Comparison of ENCODE assay signal across 9 cellular contexts in genomic region chr11:78140392-78141077, GRCh38. TPM values are rescaled to one million over a fixed set of nuclear protein-coding genes. Genes with fewer than 3 reads are reported as not detected.
DNase-seq lines count a peak whose midpoint lies in the region; ATAC-seq and TF ChIP-seq lines count a peak whose summit lies in the region.
"Had no signal": no experiment of that assay in that cellular context is flagged by ENCODE, and none has a peak within 500 bp of the region (broad histone marks: within the 10 kb centered on the region; RNA-seq: fewer than 3 reads in every experiment).

No MANE protein-coding gene starts in this region.

- H3K4me1 ChIP-seq in liver (ENCODE audit: control insufficient read depth in 4 of 4, insufficient read depth in 4 of 4, low read length in 3 of 4), result peaks cover 0 to 16% (median 12%) of the 10 kb centered on the region in 4 donors

- H3K4me3 Mint-ChIP-seq in stimulated activated naive CD8-positive, alpha-beta T cell treated with anti-CD3 and anti-CD28 coated beads, Interleukin-15, Interleukin-2, amounts not matched to agents 100 ng/mL and 50 ng/mL, for 24 hours, result peak overlapping the region; percentile 91

- no peak overlapping the region for H3K27ac ChIP-seq in liver (ENCODE audit: low read depth in 1 of 2, low read length in 2 of 2)

- H3K27me3 Mint-ChIP-seq in stimulated activated naive CD8-positive, alpha-beta T cell treated with anti-CD3 and anti-CD28 coated beads, Interleukin-15, Interleukin-2, amounts not matched to agents 100 ng/mL and 50 ng/mL, for 24 hours, result no peaks in the 10 kb centered on the region

- no peak for ATAC-seq in stimulated activated naive CD8-positive, alpha-beta T cell treated with anti-CD3 and anti-CD28 coated beads, Interleukin-15, Interleukin-2, amounts not matched to agents 100 U/mL and 50 U/mL, for 24 hours
- peak; percentile 26 to 36 for ATAC-seq in activated naive CD4-positive, alpha-beta T cell treated with anti-CD3 and anti-CD28 coated beads, Interleukin-2, amount 50 U/mL, for 72 hours
- no peak for ATAC-seq in GM19467 (IDR thresholded peaks at IDR 0.05; ENCODE audit: unreplicated experiment)

- H3K36me3 ChIP-seq in liver (ENCODE audit: control insufficient read depth in 4 of 4, insufficient read depth in 3 of 4, low read depth in 1 of 4, low read length in 3 of 4), result peaks cover 0 to 4% (median 2%) of the 10 kb centered on the region in 4 donors

- H3K4me3 ChIP-seq in liver (ENCODE audit: low read depth in 1 of 3, low read length in 3 of 3), result peak overlapping the region; percentile 5 to 83 (median 78)

- no peaks in the 10 kb centered on the region for H3K9me3 Mint-ChIP-seq in stimulated activated naive CD8-positive, alpha-beta T cell treated with anti-CD3 and anti-CD28 coated beads, Interleukin-15, Interleukin-2, amounts not matched to agents 100 ng/mL and 50 ng/mL, for 24 hours
- H3K9me3 Mint-ChIP-seq in activated naive CD4-positive, alpha-beta T cell treated with anti-CD3 and anti-CD28 coated beads, Interleukin-2, amount 50 U/mL, for 72 hours, result no peaks in the 10 kb centered on the region

- TF ChIP-seq CTCF in liver (IDR thresholded peaks at IDR 0.05; ENCODE audit: low read depth, low read length, missing input control), result no peak

- peaks cover 30% of the 10 kb centered on the region for H3K36me3 Mint-ChIP-seq in stimulated activated naive CD8-positive, alpha-beta T cell treated with anti-CD3 and anti-CD28 coated beads, Interleukin-15, Interleukin-2, amounts not matched to agents 100 ng/mL and 50 ng/mL, for 24 hours (ENCODE audit: low read depth)
- peaks cover 29 to 49% of the 10 kb centered on the region in 2 donors for H3K36me3 Mint-ChIP-seq in activated naive CD4-positive, alpha-beta T cell treated with anti-CD3 and anti-CD28 coated beads, Interleukin-2, amount 50 U/mL, for 72 hours

- peaks cover 48% of the 10 kb centered on the region for H3K4me1 Mint-ChIP-seq in stimulated activated naive CD8-positive, alpha-beta T cell treated with anti-CD3 and anti-CD28 coated beads, Interleukin-15, Interleukin-2, amounts not matched to agents 100 ng/mL and 50 ng/mL, for 24 hours (ENCODE audit: low read depth)

- DNase-seq in stimulated activated naive CD8-positive, alpha-beta T cell treated with anti-CD3 and anti-CD28 coated beads, Interleukin-15, Interleukin-2, amounts not matched to agents 100 U/mL and 50 U/mL, for 24 hours, result no peak
- DNase-seq in activated naive CD4-positive, alpha-beta T cell treated with anti-CD3 and anti-CD28 coated beads, Interleukin-2, amount 50 U/mL, for 72 hours (ENCODE audit: low spot score in 2 of 2), result no peak
- no peak for DNase-seq in ureter (ENCODE audit: low spot score)
- DNase-seq in NCI-H1105 (lab: John Stamatoyannopoulos, UW), result no peak
- DNase-seq in SIG-M5 treated with dmso at 0.1 percent for 504 hours (lab: John Stamatoyannopoulos, UW; ENCODE audit: unreplicated experiment), result no peak
- DNase-seq: dermis blood vessel endothelial cell had no signal

- H3K9ac ChIP-seq in liver (ENCODE audit: low read depth in 1 of 2, low read length in 2 of 2), result peak overlapping the region; percentile 5 to 85

- WGBS in liver, result 60% methylated on average over 17 of the region's 17 CpGs

- H3K27ac Mint-ChIP-seq in stimulated activated naive CD8-positive, alpha-beta T cell treated with anti-CD3 and anti-CD28 coated beads, Interleukin-15, Interleukin-2, amounts not matched to agents 100 ng/mL and 50 ng/mL, for 24 hours, result no peak overlapping the region
- peak overlapping the region; percentile 67 to 72 for H3K27ac Mint-ChIP-seq in activated naive CD4-positive, alpha-beta T cell treated with anti-CD3 and anti-CD28 coated beads, Interleukin-2, amount 50 U/mL, for 72 hours

- no peaks in the 10 kb centered on the region for H3K27me3 ChIP-seq in liver (ENCODE audit: control insufficient read depth in 4 of 4, insufficient read depth in 4 of 4, low read length in 3 of 4)

- TF ChIP-seq RAD21 in liver (IDR thresholded peaks at IDR 0.05), result no peak

- H3K9me3 ChIP-seq in liver (ENCODE audit: control insufficient read depth in 4 of 4, low read length in 3 of 4), result no peaks in the 10 kb centered on the region

TF ChIP-seq in liver, 16 proteins besides CTCF, POLR2A, EP300 and RAD21:
- TF ChIP-seq REST (IDR thresholded peaks at IDR 0.05) (no peak), ATF3 (IDR thresholded peaks at IDR 0.05) (no peak), FOXA1 (IDR thresholded peaks at IDR 0.05) (no peak), NR2F2 (IDR thresholded peaks at IDR 0.05) (no peak), TAF1 (conservative IDR thresholded peaks at IDR 0.05) (no peak)

RNA-seq across cellular contexts. Expression of gene ALG8, which starts 1.1 kb away (rescaled TPM):
- 10 to 100 TPM; 42.9 to 72.1 TPM for total RNA-seq in activated naive CD4-positive, alpha-beta T cell treated with anti-CD3 and anti-CD28 coated beads, Interleukin-2, amount 50 U/mL, for 72 hours
- total RNA-seq in liver, result 10 to 100 TPM; 36.8 to 39.2 TPM
- 10 to 100 TPM; 29.4 to 46.0 TPM for polyA plus RNA-seq in liver
- total RNA-seq in ureter, result 53.1 TPM

RNA-seq across cellular contexts. Expression of gene KCTD21, which starts 47.9 kb away (rescaled TPM):
- total RNA-seq in activated naive CD4-positive, alpha-beta T cell treated with anti-CD3 and anti-CD28 coated beads, Interleukin-2, amount 50 U/mL, for 72 hours, result 10 to 100 TPM in 1 of 2 donors, 1 to 10 TPM in 1; 6.6 to 12.2 TPM
- total RNA-seq in liver, result 10 to 100 TPM in 1 of 2 donors, 1 to 10 TPM in 1; 5.8 to 12.0 TPM
- polyA plus RNA-seq in liver, result 10 to 100 TPM in 1 of 2 donors, 1 to 10 TPM in 1; 6.3 to 12.6 TPM
- 6.7 TPM for total RNA-seq in ureter

RNA-seq across cellular contexts. Expression of gene USP35, which starts 48.2 kb away (rescaled TPM):
- total RNA-seq in activated naive CD4-positive, alpha-beta T cell treated with anti-CD3 and anti-CD28 coated beads, Interleukin-2, amount 50 U/mL, for 72 hours, result 10 to 100 TPM; 16.3 to 21.8 TPM
- total RNA-seq in liver, result 10 to 100 TPM in 1 of 2 donors, 1 to 10 TPM in 1; 2.3 to 11.0 TPM
- polyA plus RNA-seq in liver, result 1 to 10 TPM; 2.6 to 7.0 TPM
- total RNA-seq in ureter, result 10.0 TPM

Comparison
In these comparisons a context has a peak if more than half of its experiments do, and no peak if none do; other contexts are left out.
1. ATAC-seq: peak in activated naive CD4-positive, alpha-beta T cell treated with anti-CD3 and anti-CD28 coated beads, Interleukin-2, amount 50 U/mL, for 72 hours (2 of 2); none in stimulated activated naive CD8-positive, alpha-beta T cell treated with anti-CD3 and anti-CD28 coated beads, Interleukin-15, Interleukin-2, amounts not matched to agents 100 U/mL and 50 U/mL, for 24 hours (single experiment) and GM19467 (single experiment).